23 cellular contexts compared by ENCODE assay signal in genomic region chr15:41032079-41032328, GRCh38.
"Had no signal": no experiment of that assay in that cellular context is flagged by ENCODE, and none has a peak within 500 bp of the region (broad histone marks: within the 10 kb centered on the region; RNA-seq: fewer than 3 reads in every experiment).

No MANE protein-coding gene starts in this region.

- H3K27ac Mint-ChIP-seq: activated naive CD8-positive, alpha-beta T cell treated with anti-CD3 and anti-CD28 coated beads, Interleukin-2, amount 10 ng/mL, durations not matched to agents 7 days and 5 days; T-cell had no signal

- ATAC-seq: activated CD4-positive, CD25-positive, alpha-beta regulatory T cell treated with anti-CD3 and anti-CD28 coated beads, Interleukin-2, amount 50 U/mL, for 24 hours; T-cell had no signal

- H3K9me3 ChIP-seq: adrenal gland, breast epithelium, colonic mucosa had no signal

- DNase-seq: activated CD4-positive, alpha-beta T cell treated with anti-CD3 and anti-CD28 coated beads for 4 hours; activated CD8-positive, alpha-beta memory T cell treated with anti-CD3 and anti-CD28 coated beads, Interleukin-2, amount 50 U/mL, for 48 hours; activated gamma-delta T cell; activated naive CD4-positive, alpha-beta T cell treated with anti-CD3 and anti-CD28 coated beads, Interleukin-2, amount 50 U/mL, for 16 hours; activated naive CD8-positive, alpha-beta T cell treated with anti-CD3 and anti-CD28 coated beads, Interleukin-2, amount 10 ng/mL, durations not matched to agents 7 days and 5 days; activated T-cell treated with anti-CD3 and anti-CD28 coated beads, Interleukin-2, amount 50 U/mL, for 24 hours; adrenal gland; aorta; caudate nucleus; colonic mucosa; Kasumi-1; KBM-7; NCI-H1048; NCI-H1930; NCI-H2171; NCI-H345; NCI-H510A; NCI-H526 treated with DMSO at 0.1 percent for 48 hours; NCI-H82; SIG-M5; T-cell had no signal

- H3K9me3 Mint-ChIP-seq: activated naive CD8-positive, alpha-beta T cell treated with anti-CD3 and anti-CD28 coated beads, Interleukin-2, amount 10 ng/mL, durations not matched to agents 7 days and 5 days; activated T-cell treated with anti-CD3 and anti-CD28 coated beads, Interleukin-2, amount 50 U/mL, for 24 hours; T-cell had no signal

- H3K4me3 Mint-ChIP-seq: activated naive CD8-positive, alpha-beta T cell treated with anti-CD3 and anti-CD28 coated beads, Interleukin-2, amount 10 ng/mL, durations not matched to agents 7 days and 5 days; activated T-cell treated with anti-CD3 and anti-CD28 coated beads, Interleukin-2, amount 50 U/mL, for 24 hours; T-cell had no signal

- H3K27me3 Mint-ChIP-seq: activated naive CD8-positive, alpha-beta T cell treated with anti-CD3 and anti-CD28 coated beads, Interleukin-2, amount 10 ng/mL, durations not matched to agents 7 days and 5 days; activated T-cell treated with anti-CD3 and anti-CD28 coated beads, Interleukin-2, amount 50 U/mL, for 24 hours; T-cell had no signal
